8 cellular contexts compared by ENCODE assay signal in genomic region chr10:47165711-47166404, GRCh38.
DNase-seq lines count a peak whose midpoint lies in the region; ATAC-seq and FAIRE-seq lines count a peak whose summit lies in the region.

No MANE protein-coding gene starts in this region.

- H3K9me3 Mint-ChIP-seq in T-cell: no peaks in the 10 kb centered on the region

- no peaks in the 10 kb centered on the region for H3K27me3 Mint-ChIP-seq in T-cell

- peak; percentile 84 to 90 (median 86) for ATAC-seq in T-cell (replicated peaks in 1 of 4)

- H3K27ac Mint-ChIP-seq in T-cell: peak overlapping the region; percentile 98 to 99

- CTCF ChIA-PET in T-cell (lab: Charles Lee): interaction anchor here in 1 of 2 donors (0.6 to 1.8 kb wide), 4 partner anchors 86 to 146 kb away, joined by 3 to 7 read pairs (median 4); no protein-coding TSS in a partner anchor

- H3K4me3 Mint-ChIP-seq in T-cell: peak overlapping the region; percentile 82 to 87 (median 84)

- POLR2A ChIA-PET in T-cell (lab: Charles Lee): interaction anchor here in 1 of 2 donors (0.6 kb wide), 1 partner anchor 539 kb away, joined by 3 read pairs; no protein-coding TSS in a partner anchor

- peaks cover 28 to 35% (median 29%) of the 10 kb centered on the region in 3 donors for H3K4me1 Mint-ChIP-seq in T-cell

- H3K36me3 Mint-ChIP-seq in T-cell: no peaks in the 10 kb centered on the region

- DNase-seq in Ammon's horn (ENCODE audit: low spot score): peak; percentile 77
- DNase-seq in T-cell: peak; percentile 22 to 74 (median 50)
- peak; percentile 41 for DNase-seq in astrocyte of the hippocampus (ENCODE audit: low read depth, low spot score)
- DNase-seq in inferior parietal cortex (ENCODE audit: extremely low spot score): peak; percentile 20
- peak in 2 of 3 donors; percentile 12 to 23 for DNase-seq in stimulated activated CD4-positive, alpha-beta T cell treated with anti-CD3 and anti-CD28 coated beads, Interleukin-12 subunit alpha, Interleukin-12 subunit beta, amount 100 ng/mL, for 48 hours (ENCODE audit: low read depth in 2 of 3, low spot score in 1 of 3)
- DNase-seq in GM19239 (ENCODE audit: insufficient read length, low spot score): no peak
- no peak for DNase-seq in COLO829 (ENCODE audit: low spot score)
- DNase-seq in NK-92 (lab: John Stamatoyannopoulos, UW; ENCODE audit: unreplicated experiment): no peak

- FAIRE-seq in GM19239 (lab: Jason Lieb, UNC): no peak

Comparison
In these comparisons a context has a peak if more than half of its experiments do, and no peak if none do; other contexts are left out.
1. DNase-seq: peak in Ammon's horn (single experiment), T-cell (34 of 34), astrocyte of the hippocampus (single experiment), inferior parietal cortex (single experiment) and stimulated activated CD4-positive, alpha-beta T cell treated with anti-CD3 and anti-CD28 coated beads, Interleukin-12 subunit alpha, Interleukin-12 subunit beta, amount 100 ng/mL, for 48 hours (2 of 3); none in GM19239 (single experiment), COLO829 (single experiment) and NK-92 (single experiment).